ENCODE assay signal across 9 cellular contexts in genomic region chr9:81609782-81610738, GRCh38.
DNase-seq lines count a peak whose midpoint lies in the region; ATAC-seq and TF ChIP-seq lines count a peak whose summit lies in the region.
"Had no signal": no experiment of that assay in that cellular context is flagged by ENCODE, and none has a peak within 500 bp of the region (broad histone marks: within the 10 kb centered on the region; RNA-seq: fewer than 3 reads in every experiment).

No MANE protein-coding gene starts in this region.

- no peaks in the 10 kb centered on the region for H3K4me1 ChIP-seq in HAP-1
- H3K4me1 ChIP-seq: lower lobe of right lung had no signal

- no peak overlapping the region for H3K4me3 ChIP-seq in epithelial cell of esophagus (ENCODE audit: low read length)
- H3K4me3 ChIP-seq in H7 (ENCODE audit: insufficient read depth, low read depth, low read length), result no peak overlapping the region
- H3K4me3 ChIP-seq in HAP-1, result no peak overlapping the region
- H3K4me3 ChIP-seq: lower lobe of right lung had no signal

- in situ Hi-C loops in HAP-1 (cut with MboI; ENCODE audit: low sequenced_read_pairs), result loop anchor here (10.0 kb wide), 1 partner anchor 65 kb away; no protein-coding TSS in a partner anchor

- H3K27me3 ChIP-seq in H7 (ENCODE audit: control insufficient read depth, insufficient read depth, low read length) (no peaks in the 10 kb centered on the region), HAP-1 (ENCODE audit: low read depth) (no peaks in the 10 kb centered on the region)

- H3K36me3 ChIP-seq in H7 (replicated peaks; ENCODE audit: control insufficient read depth, insufficient read depth, low read length) (peaks cover 35% of the 10 kb centered on the region), HAP-1 (replicated peaks) (no peaks in the 10 kb centered on the region)

- H3K9me3 ChIP-seq in HAP-1, result no peaks in the 10 kb centered on the region
- H3K9me3 ChIP-seq: lower lobe of right lung had no signal

- DNase-seq in MV-4-11 (lab: John Stamatoyannopoulos, UW), result peak; percentile 94
- peak; percentile 8 for DNase-seq in epithelial cell of esophagus (ENCODE audit: low read depth)
- DNase-seq in putamen (ENCODE audit: low spot score), result peak; percentile 76
- no peak for DNase-seq in activated CD4-positive, alpha-beta T cell treated with anti-CD3 and anti-CD28 coated beads, Interleukin-2, amount 50 U/mL, for 48 hours
- DNase-seq in H7, result no peak
- DNase-seq in HAP-1 (ENCODE audit: low spot score in 2 of 2), result no peak
- DNase-seq in NCI-H2196 (lab: John Stamatoyannopoulos, UW; ENCODE audit: unreplicated experiment), result no peak
- DNase-seq: lower lobe of right lung had no signal

- TF ChIP-seq CTCF in epithelial cell of esophagus (IDR thresholded peaks at IDR 0.05; ENCODE audit: insufficient read depth, low read depth, low read length, missing control alignments), result no peak

- ATAC-seq in GM19438 (IDR thresholded peaks at IDR 0.05; ENCODE audit: low read depth, unreplicated experiment), result peak; percentile 63

Comparison
In these comparisons a context has a peak if more than half of its experiments do, and no peak if none do; other contexts are left out.
1. DNase-seq: peak in MV-4-11 (single experiment), epithelial cell of esophagus (single experiment) and putamen (single experiment); none in activated CD4-positive, alpha-beta T cell treated with anti-CD3 and anti-CD28 coated beads, Interleukin-2, amount 50 U/mL, for 48 hours (0 of 2), H7 (single experiment), HAP-1 (0 of 2) and NCI-H2196 (single experiment).